8 cellular contexts compared by ENCODE assay signal in the genomic region with DNA sequence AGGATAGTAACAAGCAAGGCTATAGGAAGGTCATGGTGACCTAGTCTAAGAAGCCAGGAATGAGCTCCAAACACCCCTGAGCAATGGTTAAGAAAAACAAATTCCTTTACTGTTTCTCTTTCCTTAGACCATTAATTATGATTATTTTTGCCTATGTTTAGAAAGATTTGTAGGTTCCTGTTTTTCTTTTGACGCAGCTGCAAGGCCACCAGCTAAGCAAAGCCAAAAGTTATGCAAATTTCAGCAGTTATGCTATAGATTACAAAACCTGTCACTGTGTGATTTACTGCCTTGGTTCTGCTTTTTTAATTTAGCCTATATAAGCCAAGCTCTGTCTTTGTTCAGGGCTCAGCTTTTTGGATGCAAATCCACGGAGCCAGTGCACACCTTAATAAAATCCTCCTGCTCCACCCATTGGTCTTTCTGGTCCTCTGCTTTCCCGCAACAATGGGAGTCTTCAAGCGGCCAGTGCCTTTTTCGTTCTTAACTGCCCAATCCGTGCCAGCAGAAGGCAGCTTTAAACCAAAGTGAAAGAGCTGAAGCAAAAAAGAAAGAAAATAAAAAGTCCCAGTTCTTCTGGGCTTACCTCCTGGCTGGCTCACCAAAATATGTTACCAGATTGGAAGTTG. TPM values are rescaled to one million over a fixed set of nuclear protein-coding genes. Genes with fewer than 3 reads are reported as not detected.
DNase-seq lines count a peak whose midpoint lies in the region; ATAC-seq and TF ChIP-seq lines count a peak whose summit lies in the region.

No MANE protein-coding gene starts in this region.

- peaks cover 44% of the 10 kb centered on the region for H3K4me1 Mint-ChIP-seq in CD8-positive, alpha-beta T cell (ENCODE audit: low read depth)
- peaks cover 51% of the 10 kb centered on the region for H3K4me1 Mint-ChIP-seq in stimulated activated naive CD8-positive, alpha-beta T cell treated with anti-CD3 and anti-CD28 coated beads, Interleukin-15, Interleukin-2, amounts not matched to agents 100 ng/mL and 50 ng/mL, for 24 hours (ENCODE audit: low read depth)

- no peaks in the 10 kb centered on the region for H3K9me3 Mint-ChIP-seq in CD8-positive, alpha-beta T cell
- no peaks in the 10 kb centered on the region for H3K9me3 Mint-ChIP-seq in stimulated activated naive CD8-positive, alpha-beta T cell treated with anti-CD3 and anti-CD28 coated beads, Interleukin-15, Interleukin-2, amounts not matched to agents 100 ng/mL and 50 ng/mL, for 24 hours

- H3K4me3 ChIP-seq in CD8-positive, alpha-beta T cell (ENCODE audit: low read depth, low read length) = peak overlapping the region; percentile 86

- peaks cover 4% of the 10 kb centered on the region for H3K36me3 ChIP-seq in CD8-positive, alpha-beta T cell (ENCODE audit: insufficient read depth, low read length)

- H3K27me3 Mint-ChIP-seq in CD8-positive, alpha-beta T cell (ENCODE audit: low read depth) = no peaks in the 10 kb centered on the region
- no peaks in the 10 kb centered on the region for H3K27me3 Mint-ChIP-seq in stimulated activated naive CD8-positive, alpha-beta T cell treated with anti-CD3 and anti-CD28 coated beads, Interleukin-15, Interleukin-2, amounts not matched to agents 100 ng/mL and 50 ng/mL, for 24 hours

- H3K27ac Mint-ChIP-seq in CD8-positive, alpha-beta T cell = peak overlapping the region; percentile 92
- peak overlapping the region; percentile 87 for H3K27ac Mint-ChIP-seq in stimulated activated naive CD8-positive, alpha-beta T cell treated with anti-CD3 and anti-CD28 coated beads, Interleukin-15, Interleukin-2, amounts not matched to agents 100 ng/mL and 50 ng/mL, for 24 hours

- POLR2A ChIA-PET in CD8-positive, alpha-beta T cell (lab: Charles Lee) = interaction anchor here (1.1 to 2.8 kb wide), 7 partner anchors 9 to 1030 kb away, joined by 3 to 17 read pairs (median 4); partner anchors contain the start of genes NOA1, PAICS and PPAT

- H3K36me3 Mint-ChIP-seq in CD8-positive, alpha-beta T cell = peaks cover 15% of the 10 kb centered on the region
- H3K36me3 Mint-ChIP-seq in stimulated activated naive CD8-positive, alpha-beta T cell treated with anti-CD3 and anti-CD28 coated beads, Interleukin-15, Interleukin-2, amounts not matched to agents 100 ng/mL and 50 ng/mL, for 24 hours (ENCODE audit: low read depth) = peaks cover 4% of the 10 kb centered on the region

- TF ChIP-seq CTCF in CD8-positive, alpha-beta T cell (IDR thresholded peaks at IDR 0.05) = no peak
- no peak for TF ChIP-seq CTCF in foreskin keratinocyte (conservative IDR thresholded peaks at IDR 0.05)

- peak; percentile 1 for ATAC-seq in CD8-positive, alpha-beta T cell
- ATAC-seq in GM19351 (IDR thresholded peaks at IDR 0.05; ENCODE audit: unreplicated experiment) = peak; percentile 37
- ATAC-seq in HG03354 (IDR thresholded peaks at IDR 0.05; ENCODE audit: poor library complexity, severe bottlenecking, unreplicated experiment) = peak; percentile 48
- no peak for ATAC-seq in foreskin keratinocyte

- peak overlapping the region; percentile 72 for H3K27ac ChIP-seq in CD8-positive, alpha-beta T cell (ENCODE audit: low read depth, low read length)
- peak overlapping the region; percentile 82 for H3K27ac ChIP-seq in foreskin keratinocyte

- H3K9me3 ChIP-seq in CD8-positive, alpha-beta T cell (ENCODE audit: low read length) = no peaks in the 10 kb centered on the region

- peaks cover 21% of the 10 kb centered on the region for H3K4me1 ChIP-seq in CD8-positive, alpha-beta T cell (ENCODE audit: insufficient read depth, low read length)
- H3K4me1 ChIP-seq in foreskin keratinocyte = no peaks in the 10 kb centered on the region

- H3K4me3 Mint-ChIP-seq in CD8-positive, alpha-beta T cell = peak overlapping the region; percentile 88
- H3K4me3 Mint-ChIP-seq in stimulated activated naive CD8-positive, alpha-beta T cell treated with anti-CD3 and anti-CD28 coated beads, Interleukin-15, Interleukin-2, amounts not matched to agents 100 ng/mL and 50 ng/mL, for 24 hours = peak overlapping the region; percentile 87

- no peak for DNase-seq in CD8-positive, alpha-beta T cell
- DNase-seq in T1000 (lab: John Stamatoyannopoulos, UW) (peak; percentile 34), foreskin keratinocyte (no peak), NCI-H774 (lab: John Stamatoyannopoulos, UW) (no peak), DMS153 (lab: John Stamatoyannopoulos, UW) (no peak)

- CTCF ChIA-PET in CD8-positive, alpha-beta T cell (lab: Charles Lee) = interaction anchor here (0.7 to 2.1 kb wide), 6 partner anchors 10 to 353 kb away, joined by 3 to 9 read pairs (median 4); a partner anchor contains a TSS

- intact Hi-C loops in CD8-positive, alpha-beta T cell (cut with DNase I, micrococcal nuclease) = loop anchor here (1.0 to 10.0 kb wide), 13 partner anchors 40 to 1883 kb away; partner anchors contain the start of genes AASDH (in 1 of the 2), CHIC2 (in 1 of the 2), CLOCK (in 1 of the 2) and NOA1 (in 1 of the 2)

- no peaks in the 10 kb centered on the region for H3K27me3 ChIP-seq in CD8-positive, alpha-beta T cell (ENCODE audit: insufficient read depth, low read length)
- H3K27me3 ChIP-seq in foreskin keratinocyte = no peaks in the 10 kb centered on the region

RNA-seq across cellular contexts. Expression of gene CEP135, which starts 1.4 kb away (rescaled TPM):
- 10 to 100 TPM; 16.6 to 17.1 TPM for total RNA-seq in CD8-positive, alpha-beta T cell
- total RNA-seq in foreskin keratinocyte = 10.1 and 10.2 TPM in 2 replicates
- 1.5 and 2.1 TPM in 2 replicates for polyA plus RNA-seq in foreskin keratinocyte
